In genomic region chr14:102320671-102321455, GRCh38 we compare ENCODE assay signal across 9 cellular contexts. TPM values are rescaled to one million over a fixed set of nuclear protein-coding genes. Genes with fewer than 3 reads are reported as not detected.
DNase-seq lines count a peak whose midpoint lies in the region; ATAC-seq and TF ChIP-seq lines count a peak whose summit lies in the region.
"Had no signal": no experiment of that assay in that cellular context is flagged by ENCODE, and none has a peak within 500 bp of the region (broad histone marks: within the 10 kb centered on the region; RNA-seq: fewer than 3 reads in every experiment).

No MANE protein-coding gene starts in this region.

- H3K36me3 ChIP-seq in DND-41 (ENCODE audit: insufficient read depth, low read length) (peaks cover 17% of the 10 kb centered on the region), RWPE2 (ENCODE audit: low read depth) (peaks cover 10% of the 10 kb centered on the region; the same call in 1 of the 2 replicates), esophagus (ENCODE audit: control insufficient read depth in 2 of 2, insufficient read depth in 2 of 2, low read length in 1 of 2) (no peaks in the 10 kb centered on the region)

- no peak for DNase-seq in DND-41
- no peak for DNase-seq in RWPE2 (ENCODE audit: low spot score)
- peak; percentile 34 for DNase-seq in posterior vena cava (ENCODE audit: low spot score)
- no peak for DNase-seq in DMS 273 (lab: John Stamatoyannopoulos, UW; ENCODE audit: unreplicated experiment)
- DNase-seq in Ammon's horn (ENCODE audit: low spot score) = no peak

- peak overlapping the region; percentile 43 to 81; a peak in 3 of 4 replicates for H3K4me3 ChIP-seq in DND-41 (ENCODE audit: low read depth in 1 of 2, low read length in 2 of 2)
- peak overlapping the region; percentile 98 for H3K4me3 ChIP-seq in RWPE2 (ENCODE audit: severe bottlenecking)
- peak overlapping the region; percentile 85 to 98 for H3K4me3 ChIP-seq in esophagus (ENCODE audit: low read depth in 1 of 2, low read length in 2 of 2)

- intact Hi-C loops in posterior vena cava (cut with DNase I) = no loop called here

- H3K4me1 ChIP-seq in DND-41 (ENCODE audit: insufficient read depth, low read length) (peaks cover 49% of the 10 kb centered on the region), RWPE2 (ENCODE audit: insufficient read depth, poor library complexity, severe bottlenecking) (peaks cover 18% of the 10 kb centered on the region), esophagus (ENCODE audit: control insufficient read depth in 2 of 2, insufficient read depth in 2 of 2, low read length in 1 of 2) (peaks cover 0 to 5% of the 10 kb centered on the region in 2 donors)

- ATAC-seq in DND-41 (ENCODE audit: insufficient read depth, low read depth) (no peak), RWPE2 (ENCODE audit: low read depth) (no peak), GM21381 (IDR thresholded peaks at IDR 0.05; ENCODE audit: unreplicated experiment) (no peak), GM21367 (IDR thresholded peaks at IDR 0.05; ENCODE audit: unreplicated experiment) (no peak)
- ATAC-seq: esophagus mucosa had no signal

- no peaks in the 10 kb centered on the region for H3K9me3 ChIP-seq in DND-41 (ENCODE audit: insufficient read depth, low read length, severe bottlenecking)
- H3K9me3 ChIP-seq in RWPE2 (ENCODE audit: severe bottlenecking) = no peaks in the 10 kb centered on the region
- H3K9me3 ChIP-seq in esophagus (ENCODE audit: control insufficient read depth in 2 of 2, insufficient read depth in 1 of 2, low read depth in 1 of 2, low read length in 1 of 2) = no peaks in the 10 kb centered on the region

- TF ChIP-seq CTCF in DND-41 (IDR thresholded peaks at IDR 0.05; ENCODE audit: borderline replicate concordance, extremely low read depth, low read length, poor library complexity, severe bottlenecking) (no peak), RWPE2 (IDR thresholded peaks at IDR 0.05; ENCODE audit: poor library complexity, severe bottlenecking) (no peak)

- H3K27ac ChIP-seq in DND-41 (ENCODE audit: low read length) (peak overlapping the region; percentile 75; the same call in 1 of the 2 replicates), RWPE2 (ENCODE audit: poor library complexity, severe bottlenecking) (peak overlapping the region; percentile 67), esophagus (ENCODE audit: low read depth in 2 of 2, low read length in 1 of 2) (peak overlapping the region; percentile 95 to 96)

- H2AFZ ChIP-seq in DND-41 (ENCODE audit: low read depth, low read length) = peak overlapping the region; percentile 81; the same call in 1 of the 2 replicates

- H3K79me2 ChIP-seq in DND-41 (ENCODE audit: insufficient read depth, low read length) = peaks cover 23% of the 10 kb centered on the region

- H3K27me3 ChIP-seq in DND-41 (ENCODE audit: insufficient read depth, low read length, poor library complexity) (no peaks in the 10 kb centered on the region), RWPE2 (ENCODE audit: insufficient read depth, poor library complexity, severe bottlenecking) (no peaks in the 10 kb centered on the region), esophagus (ENCODE audit: control insufficient read depth in 1 of 2, insufficient read depth in 2 of 2, low read length in 2 of 2) (no peaks in the 10 kb centered on the region)

- peak overlapping the region; percentile 92 for H3K9ac ChIP-seq in DND-41 (ENCODE audit: low read depth, low read length)

- H4K20me1 ChIP-seq in DND-41 (ENCODE audit: insufficient read depth, low read length) = no peaks in the 10 kb centered on the region

- peak overlapping the region; percentile 97 for H3K4me2 ChIP-seq in DND-41 (ENCODE audit: insufficient read depth, low read length)

- WGBS in esophagus, 2 donors = 81 to 92% methylated on average over 17 of the region's 17 CpGs

RNA-seq across cellular contexts. Expression of gene ZNF839, which starts 1.3 kb away (rescaled TPM):
- polyA plus RNA-seq in esophagus = 1 to 10 TPM; 5.5 to 10.0 TPM
- total RNA-seq in posterior vena cava = 1 to 10 TPM; 5.0 to 6.6 TPM

RNA-seq across cellular contexts. Expression of gene MOK, which starts 15.9 kb away (rescaled TPM):
- 1 to 10 TPM; 7.2 to 8.3 TPM for polyA plus RNA-seq in esophagus
- total RNA-seq in posterior vena cava = 10 to 100 TPM in 1 of 2 donors, 1 to 10 TPM in 1; 8.4 to 10.0 TPM

RNA-seq across cellular contexts. Expression of gene CINP, which starts 41.8 kb away (rescaled TPM):
- polyA plus RNA-seq in esophagus = 10 to 100 TPM; 29.2 to 43.4 TPM
- 10 to 100 TPM; 27.4 to 30.7 TPM for total RNA-seq in posterior vena cava

RNA-seq across cellular contexts. Expression of gene TECPR2, which starts 41.9 kb away (rescaled TPM):
- 1 to 10 TPM; 3.3 to 3.8 TPM for polyA plus RNA-seq in esophagus
- total RNA-seq in posterior vena cava = 10 to 100 TPM; 34.3 to 45.5 TPM
